Comparison of ENCODE assay signal across 8 cellular contexts in the genomic region with DNA sequence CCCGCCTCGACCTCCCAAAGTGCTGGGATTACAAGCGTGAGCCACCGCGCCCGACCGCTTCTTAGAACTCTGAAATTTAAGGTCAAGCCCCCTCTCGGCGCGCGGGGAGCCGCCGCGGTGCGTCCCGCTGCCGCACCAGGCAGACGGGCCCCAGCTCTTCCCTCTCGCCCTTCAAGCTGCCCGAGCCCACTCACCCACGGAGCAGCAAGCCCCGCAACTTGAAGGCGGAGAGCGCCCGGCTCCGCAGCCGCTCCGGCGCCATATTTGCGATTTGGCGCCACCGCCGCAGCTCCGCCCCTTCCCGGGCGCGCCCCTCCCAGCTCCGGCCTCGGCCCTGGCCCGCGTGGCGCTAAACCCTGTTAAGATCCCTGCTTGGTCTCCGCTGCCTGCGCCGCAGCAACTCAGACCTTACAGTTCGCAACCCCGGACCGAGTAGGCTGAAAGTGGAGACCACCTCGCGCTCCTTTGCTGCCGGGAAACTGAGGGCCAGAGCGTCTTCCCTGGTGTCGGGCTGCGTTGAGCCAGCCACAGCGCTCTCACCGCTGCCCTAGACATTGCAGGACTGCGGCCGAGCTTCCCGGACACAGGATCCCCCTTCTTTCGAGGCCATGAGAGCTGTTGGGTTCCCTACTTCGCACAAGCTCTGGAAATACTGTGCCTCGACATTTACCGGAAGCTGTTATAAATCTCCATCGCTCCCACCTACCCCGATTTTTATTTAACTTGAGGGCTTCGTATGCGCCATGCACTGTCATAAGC. TPM values are rescaled to one million over a fixed set of nuclear protein-coding genes. Genes with fewer than 3 reads are reported as not detected.
DNase-seq lines count a peak whose midpoint lies in the region; ATAC-seq, FAIRE-seq and TF ChIP-seq lines count a peak whose summit lies in the region.

POLE2 (minus strand) TSS at position 273 of the 759 bp plus-strand sequence; CDS start at position 262, 11 bp downstream.

- H3K9me3 ChIP-seq in A673 (ENCODE audit: low read depth, low read length, poor library complexity, severe bottlenecking), result no peaks in the 10 kb centered on the region
- no peaks in the 10 kb centered on the region for H3K9me3 ChIP-seq in keratinocyte (ENCODE audit: control insufficient read depth, low read depth, low read length)

- peak; percentile 86 for DNase-seq in A673 (ENCODE audit: low spot score)
- peak; percentile 61 for DNase-seq in NCI-H2196 treated with DMSO at 0.1 percent for 48 hours (lab: John Stamatoyannopoulos, UW; ENCODE audit: unreplicated experiment)
- peak; percentile 48 to 64 (median 56) for DNase-seq in activated CD4-positive, CD25-positive, alpha-beta regulatory T cell (lab: John Stamatoyannopoulos, UW)
- peak; percentile 58 for DNase-seq in central memory CD4-positive, alpha-beta T cell
- no peak for DNase-seq in keratinocyte (ENCODE audit: low read depth, low spot score)
- DNase-seq in stimulated activated CD4-positive, alpha-beta T cell treated with anti-CD3 and anti-CD28 coated beads, Interleukin-12 subunit alpha, Interleukin-12 subunit beta, amount 100 ng/mL, for 48 hours (ENCODE audit: low read depth in 2 of 3, low spot score in 1 of 3), result peak; percentile 62 to 78 (median 76)

- dilution Hi-C loops in keratinocyte (cut with MboI; ENCODE audit: extremely low pct_ligation_motif_present, low sequenced_read_pairs), result no loop called here

- peaks cover 4% of the 10 kb centered on the region for H3K36me3 ChIP-seq in A673 (ENCODE audit: insufficient read depth, low read length, poor library complexity, severe bottlenecking)
- no peaks in the 10 kb centered on the region for H3K36me3 ChIP-seq in keratinocyte (ENCODE audit: control insufficient read depth in 2 of 2, extremely low read depth in 1 of 2, insufficient read depth in 2 of 2, low read length in 2 of 2)

- H3K4me1 ChIP-seq in A673 (ENCODE audit: insufficient read depth, low read length, poor library complexity, severe bottlenecking) (peaks cover 16% of the 10 kb centered on the region), keratinocyte (ENCODE audit: control insufficient read depth, extremely low read depth, insufficient read depth, low read length) (peaks cover 13% of the 10 kb centered on the region)

- ATAC-seq in HG03064 (IDR thresholded peaks at IDR 0.05; ENCODE audit: low read depth, unreplicated experiment), result peak; percentile 85

- TF ChIP-seq CTCF in A673 (conservative IDR thresholded peaks at IDR 0.05; ENCODE audit: low read depth, low read length) (no peak), keratinocyte (optimal IDR thresholded peaks at IDR 0.05 in 1 of 3, IDR thresholded peaks at IDR 0.05 in 1 of 3, conservative IDR thresholded peaks at IDR 0.05 in 1 of 3; ENCODE audit: extremely low read depth in 1 of 3, insufficient read depth in 2 of 3, low read length in 3 of 3) (no peak)

- TF ChIP-seq POLR2A in GM18526 (IDR thresholded peaks at IDR 0.05; ENCODE audit: extremely low read depth, insufficient read length), result peak; percentile 88

- peaks cover 11% of the 10 kb centered on the region for H3K79me2 ChIP-seq in keratinocyte (ENCODE audit: control insufficient read depth, insufficient read depth, low read length)

- H3K27me3 ChIP-seq in A673 (replicated peaks; ENCODE audit: insufficient read depth, low read depth, low read length, poor library complexity), result no peaks in the 10 kb centered on the region
- H3K27me3 ChIP-seq in keratinocyte (ENCODE audit: control insufficient read depth, extremely low read depth, insufficient read depth, low read length), result no peaks in the 10 kb centered on the region

- BruUV-seq in A673 (replicated peaks; lab: Mats Ljungman, UMichigan), result TSS peak; percentile 69

- H3K9me1 ChIP-seq in keratinocyte (ENCODE audit: control insufficient read depth, extremely low read depth, insufficient read depth, low read length), result no peaks in the 10 kb centered on the region

- peak within 1 kb of the TSS; percentile 100 for H2AFZ ChIP-seq in keratinocyte (ENCODE audit: control insufficient read depth, low read length)

- H3K27ac ChIP-seq in A673 (ENCODE audit: low read depth, low read length, poor library complexity, severe bottlenecking), result peak within 1 kb of the TSS; percentile 87
- peak within 1 kb of the TSS; percentile 43 for H3K27ac ChIP-seq in keratinocyte (ENCODE audit: control insufficient read depth, insufficient read depth, low read length)

- no peaks in the 10 kb centered on the region for H4K20me1 ChIP-seq in keratinocyte (ENCODE audit: control insufficient read depth, extremely low read depth, insufficient read depth, low read length)

- peak within 1 kb of the TSS; percentile 79 for H3K9ac ChIP-seq in keratinocyte (ENCODE audit: control insufficient read depth, extremely low read depth, insufficient read depth, low read length)

- POLR2A ChIA-PET in A673 (lab: Charles Lee; ENCODE audit: low non-redundant PET), result no interaction called here

- no peak for FAIRE-seq in keratinocyte (lab: Jason Lieb, UNC)

- H3K4me2 ChIP-seq in keratinocyte (ENCODE audit: control insufficient read depth, extremely low read depth, insufficient read depth, low read depth, low read length), result peak within 1 kb of the TSS; percentile 82

- H3K4me3 ChIP-seq in A673 (ENCODE audit: low read depth, low read length, poor library complexity, severe bottlenecking) (peak within 1 kb of the TSS; percentile 73), keratinocyte (ENCODE audit: control insufficient read depth in 2 of 3, extremely low read depth in 1 of 3, insufficient read depth in 2 of 3, low read depth in 1 of 3, low read length in 3 of 3) (peak within 1 kb of the TSS; percentile 71 to 79 (median 78))

- CTCF ChIA-PET in A673 (lab: Charles Lee), result interaction anchor here (0.9 kb wide), 1 partner anchor 174 kb away, joined by 3 read pairs; no protein-coding TSS in a partner anchor

- intact Hi-C loops in A673 (cut with micrococcal nuclease; ENCODE audit: unreplicated experiment), result loop anchor here (2.0 kb wide), 1 partner anchor 53 kb away; the partner anchor contains the start of gene DNAAF2

RNA-seq across cellular contexts. Expression of gene POLE2, which starts in this region (rescaled TPM):
- total RNA-seq in A673 (2021), result 39.5 and 42.1 TPM in 2 replicates
- 4.0 to 14.1 TPM (median 8.4 TPM) in 3 replicates for polyA plus RNA-seq in keratinocyte
- polyA plus RNA-seq in keratinocyte (2011; ENCODE audit: low read depth), result not detected
- 3.2 and 6.1 TPM in 2 replicates for polyA plus RNA-seq in keratinocyte (2011; cell fraction: cytosol; rRNA removed)
- 3.9 and 4.3 TPM in 2 replicates for polyA plus RNA-seq in keratinocyte (2011; cell fraction: nucleus; rRNA removed)
- 0.30 and 7.3 TPM in 2 replicates for polyA plus RNA-seq in keratinocyte (2012; ENCODE audit: low replicate concordance)
- 0.26 to 6.3 TPM (median 2.3 TPM) in 3 replicates for polyA minus RNA-seq in keratinocyte
- not detected for polyA minus RNA-seq in keratinocyte (2011; cell fraction: cytosol; rRNA and poly(A)+ RNA removed)
- 0.62 and 0.84 TPM in 2 replicates for polyA minus RNA-seq in keratinocyte (2011; cell fraction: nucleus; rRNA and poly(A)+ RNA removed)
